Comparison of ENCODE assay signal across 27 cellular contexts in genomic region chr5:167442922-167443321, GRCh38.
DNase-seq lines count a peak whose midpoint lies in the region; TF ChIP-seq lines count a peak whose summit lies in the region.
"Had no signal": no experiment of that assay in that cellular context is flagged by ENCODE, and none has a peak within 500 bp of the region (broad histone marks: within the 10 kb centered on the region; RNA-seq: fewer than 3 reads in every experiment).

No MANE protein-coding gene starts in this region.

- H3F3A ChIP-seq in GM23248 (ENCODE audit: insufficient read depth), result no peaks in the 10 kb centered on the region

- no peak overlapping the region for H3K9ac ChIP-seq in GM23248

- DNase-seq in GM23248 (peak; percentile 20), amniotic epithelial cell (ENCODE audit: low read depth) (peak; percentile 29), foreskin melanocyte (peak; percentile 11), stromal cell of bone marrow (ENCODE audit: low read depth) (peak; percentile 42), NCI-H2171 (lab: John Stamatoyannopoulos, UW) (no peak), transverse colon (no peak), NCI-H510A (lab: John Stamatoyannopoulos, UW) (no peak), NCI-H146 treated with DMSO at 0.1 percent for 48 hours (lab: John Stamatoyannopoulos, UW; ENCODE audit: unreplicated experiment) (no peak)
- DNase-seq: activated CD8-positive, alpha-beta T cell treated with anti-CD3 and anti-CD28 coated beads for 36 hours; activated gamma-delta T cell; activated T-cell treated with anti-CD3 and anti-CD28 coated beads for 4 hours; COR-L47; DND-41; HFFc6; mesendoderm; NCI-H1694; nucleus accumbens; OCI-M1; retina; Right ventricle myocardium superior; spleen; stimulated activated CD4-positive, alpha-beta T cell treated with anti-CD3 and anti-CD28 coated beads, Interleukin-4, amount 100 ng/mL, for 24 hours; stimulated activated naive CD8-positive, alpha-beta T cell treated with anti-CD3 and anti-CD28 coated beads, Interleukin-15, Interleukin-2, amounts not matched to agents 100 U/mL and 50 U/mL, for 24 hours; SW 1271; tibial artery had no signal

- no peak for TF ChIP-seq CTCF in transverse colon (IDR thresholded peaks at IDR 0.05)

- H3K27me3 ChIP-seq in GM23248 (replicated peaks; ENCODE audit: insufficient read depth), result peaks cover 8% of the 10 kb centered on the region; the same call in 1 of the 2 replicates
- H3K27me3 ChIP-seq in transverse colon, result no peaks in the 10 kb centered on the region
- H3K27me3 ChIP-seq: gastroesophageal sphincter, spleen, tibial artery had no signal

- TF ChIP-seq POLR2A in transverse colon (IDR thresholded peaks at IDR 0.05), result no peak

- no peaks in the 10 kb centered on the region for H3K79me2 ChIP-seq in GM23248 (ENCODE audit: insufficient read depth)

- H3K27ac ChIP-seq in GM23248 (no peak overlapping the region), transverse colon (no peak overlapping the region)
- H3K27ac ChIP-seq: epithelial cell of prostate, gastroesophageal sphincter, spleen, tibial artery had no signal

- in situ Hi-C loops in GM23248 (cut with MboI), result no loop called here
- in situ Hi-C loops in transverse colon (cut with MboI; ENCODE audit: low pct_ligation_motif_present in 1 of 4, low pct_unique_long_range_greater_than_20kb in 1 of 4, low sequenced_read_pairs in 3 of 4), result no loop called here

- H3K4me3 ChIP-seq in GM23248, result no peak overlapping the region
- no peak overlapping the region for H3K4me3 ChIP-seq in transverse colon
- H3K4me3 ChIP-seq: gastroesophageal sphincter, spleen, tibial artery had no signal

- H3K36me3 ChIP-seq in GM23248 (ENCODE audit: low read depth) (no peaks in the 10 kb centered on the region), transverse colon (no peaks in the 10 kb centered on the region)
- H3K36me3 ChIP-seq: gastroesophageal sphincter, spleen, tibial artery had no signal

- H2AFZ ChIP-seq in GM23248, result no peak overlapping the region

- no peaks in the 10 kb centered on the region for H3K9me2 ChIP-seq in GM23248 (ENCODE audit: insufficient read depth)

- no peaks in the 10 kb centered on the region for H4K20me1 ChIP-seq in GM23248 (ENCODE audit: insufficient read depth)

- no peaks in the 10 kb centered on the region for H3K9me3 ChIP-seq in GM23248 (ENCODE audit: low read depth)
- H3K9me3 ChIP-seq in transverse colon, result no peaks in the 10 kb centered on the region
- H3K9me3 ChIP-seq: gastroesophageal sphincter, tibial artery had no signal

- intact Hi-C loops in transverse colon (cut with DNase I; ENCODE audit: low total_unique reads), result no loop called here

- WGBS in GM23248 (ENCODE audit: low coverage in 1 of 2, low lambda C conversion rate in 2 of 2, missing lambda C conversion rate in 2 of 2), 2 experiments, result 30 to 34% methylated on average over 2 of the region's 2 CpGs
- 86 to 89% methylated on average over 2 of the region's 2 CpGs for WGBS in transverse colon (ENCODE audit: low coverage in 1 of 2), 2 donors

- no peak overlapping the region for H3K4me2 ChIP-seq in GM23248 (ENCODE audit: unreplicated experiment)

- no peaks in the 10 kb centered on the region for H3K4me1 ChIP-seq in GM23248 (ENCODE audit: insufficient read depth)
- no peaks in the 10 kb centered on the region for H3K4me1 ChIP-seq in transverse colon
- H3K4me1 ChIP-seq: gastroesophageal sphincter, spleen, tibial artery had no signal

- no peak for TF ChIP-seq EP300 in transverse colon (IDR thresholded peaks at IDR 0.05; ENCODE audit: low read depth)

Comparison
In these comparisons a context has a peak if more than half of its experiments do, and no peak if none do; other contexts are left out.
1. DNase-seq: peak in GM23248 (single experiment), amniotic epithelial cell (single experiment), foreskin melanocyte (single experiment) and stromal cell of bone marrow (single experiment); none in NCI-H2171 (single experiment), transverse colon (single experiment), NCI-H510A (single experiment) and NCI-H146 treated with DMSO at 0.1 percent for 48 hours (single experiment).